8 cellular contexts compared by ENCODE assay signal in genomic region chr1:11908139-11909021, GRCh38. TPM values are rescaled to one million over a fixed set of nuclear protein-coding genes. Genes with fewer than 3 reads are reported as not detected.
DNase-seq lines count a peak whose midpoint lies in the region; ATAC-seq and TF ChIP-seq lines count a peak whose summit lies in the region.

No MANE protein-coding gene starts in this region.

- H3K36me3 ChIP-seq in CD4-positive, alpha-beta memory T cell (ENCODE audit: insufficient read depth, low read length) = no peaks in the 10 kb centered on the region
- no peaks in the 10 kb centered on the region for H3K36me3 ChIP-seq in lower lobe of right lung

- H3K4me1 Mint-ChIP-seq in CD4-positive, alpha-beta memory T cell = peaks cover 16 to 41% (median 25%) of the 10 kb centered on the region in 4 donors
- H3K4me1 Mint-ChIP-seq in activated CD4-positive, alpha-beta memory T cell treated with anti-CD3 and anti-CD28 coated beads, Interleukin-2, amount 10 ng/mL, durations not matched to agents 7 days and 5 days = peaks cover 46% of the 10 kb centered on the region

- TF ChIP-seq CTCF in HL-60 (IDR thresholded peaks at IDR 0.05; ENCODE audit: insufficient read depth, low read length) = no peak
- TF ChIP-seq CTCF in lower lobe of right lung (IDR thresholded peaks at IDR 0.05) = no peak

- peak overlapping the region; percentile 92 to 100 (median 96) for H3K4me3 Mint-ChIP-seq in CD4-positive, alpha-beta memory T cell
- peak overlapping the region; percentile 81 for H3K4me3 Mint-ChIP-seq in activated CD4-positive, alpha-beta memory T cell treated with anti-CD3 and anti-CD28 coated beads, Interleukin-2, amount 10 ng/mL, durations not matched to agents 7 days and 5 days

- intact Hi-C loops in CD4-positive, alpha-beta memory T cell (cut with micrococcal nuclease) = loop anchor here (1.0 to 2.0 kb wide), 6 partner anchors 18 to 636 kb away; partner anchors contain the start of genes CLCN6, KIAA2013, MFN2 and MIIP
- intact Hi-C loops in lower lobe of right lung (cut with DNase I) = no loop called here

- H3K27me3 Mint-ChIP-seq in CD4-positive, alpha-beta memory T cell = peaks cover 1 to 9% of the 10 kb centered on the region in 2 donors
- H3K27me3 Mint-ChIP-seq in activated CD4-positive, alpha-beta memory T cell treated with anti-CD3 and anti-CD28 coated beads, Interleukin-2, amount 10 ng/mL, durations not matched to agents 7 days and 5 days = peaks cover 15% of the 10 kb centered on the region

- peak overlapping the region; percentile 82 to 83 for H3K4me3 ChIP-seq in CD4-positive, alpha-beta memory T cell (ENCODE audit: low read length in 2 of 2)
- peak overlapping the region; percentile 61 for H3K4me3 ChIP-seq in HL-60 (replicated peaks; ENCODE audit: insufficient read depth, low read length)
- H3K4me3 ChIP-seq in lower lobe of right lung = peak overlapping the region; percentile 62

- H3K9me3 ChIP-seq in CD4-positive, alpha-beta memory T cell (ENCODE audit: control insufficient read depth in 1 of 2, low read length in 2 of 2) = no peaks in the 10 kb centered on the region
- H3K9me3 ChIP-seq in lower lobe of right lung = no peaks in the 10 kb centered on the region

- H3K27me3 ChIP-seq in CD4-positive, alpha-beta memory T cell (ENCODE audit: insufficient read depth, low read length) = no peaks in the 10 kb centered on the region
- H3K27me3 ChIP-seq in HL-60 (ENCODE audit: insufficient read depth, poor library complexity, severe bottlenecking) (no peaks in the 10 kb centered on the region), lower lobe of right lung (ENCODE audit: low read depth) (no peaks in the 10 kb centered on the region)

- peaks cover 0 to 37% (median 2%) of the 10 kb centered on the region in 8 donors for H3K9me3 Mint-ChIP-seq in CD4-positive, alpha-beta memory T cell
- no peaks in the 10 kb centered on the region for H3K9me3 Mint-ChIP-seq in activated CD4-positive, alpha-beta memory T cell treated with anti-CD3 and anti-CD28 coated beads, Interleukin-2, amount 10 ng/mL, durations not matched to agents 7 days and 5 days

- DNase-seq in CD4-positive, alpha-beta memory T cell = peak; percentile 85 to 93 (median 93)
- DNase-seq in HL-60 (ENCODE audit: low read depth in 1 of 2, low spot score in 1 of 2) = peak; percentile 89
- DNase-seq in NCI-H82 treated with DMSO at 0.1 percent for 48 hours (lab: John Stamatoyannopoulos, UW; ENCODE audit: unreplicated experiment) = peak; percentile 96
- peak; percentile 90 for DNase-seq in activated CD4-positive, alpha-beta memory T cell treated with anti-CD3 and anti-CD28 coated beads, Interleukin-2, amount 10 ng/mL, durations not matched to agents 7 days and 5 days
- DNase-seq in effector CD4-positive, alpha-beta T cell = peak; percentile 80
- DNase-seq in lower lobe of right lung = peak; percentile 90
- DNase-seq in stimulated activated CD4-positive, alpha-beta T cell treated with anti-CD3 and anti-CD28 coated beads, TNF-alpha, amount 100 ng/mL, for 1 hour (ENCODE audit: low read depth in 3 of 3, low spot score in 1 of 3) = peak; percentile 24 to 63 (median 48)

- ATAC-seq in GM19463 (IDR thresholded peaks at IDR 0.05; ENCODE audit: unreplicated experiment) (peak; percentile 51), lower lobe of right lung (peak; percentile 91 to 93)

- peak overlapping the region; percentile 99 to 100 (median 100) for H3K27ac Mint-ChIP-seq in CD4-positive, alpha-beta memory T cell
- peak overlapping the region; percentile 98 for H3K27ac Mint-ChIP-seq in activated CD4-positive, alpha-beta memory T cell treated with anti-CD3 and anti-CD28 coated beads, Interleukin-2, amount 10 ng/mL, durations not matched to agents 7 days and 5 days

- H3K4me1 ChIP-seq in CD4-positive, alpha-beta memory T cell (ENCODE audit: insufficient read depth, low read length) = peaks cover 28% of the 10 kb centered on the region
- no peaks in the 10 kb centered on the region for H3K4me1 ChIP-seq in lower lobe of right lung

- CTCF ChIA-PET in CD4-positive, alpha-beta memory T cell (lab: Charles Lee; ENCODE audit: partially characterized antibody) = interaction anchor here (0.8 to 1.9 kb wide), 5 partner anchors 9 to 104 kb away, joined by 3 to 11 read pairs (median 3); no protein-coding TSS in a partner anchor
- CTCF ChIA-PET in activated CD4-positive, alpha-beta memory T cell treated with anti-CD3 and anti-CD28 coated beads, Interleukin-2, amount 10 ng/mL, durations not matched to agents 7 days and 5 days (lab: Charles Lee) = interaction anchor here (0.6 to 3.7 kb wide), 18 partner anchors 11 to 258 kb away, joined by 3 to 17 read pairs (median 4); partner anchors contain the start of genes CLCN6, MIIP, MTHFR and PLOD1

- H3K27ac ChIP-seq in CD4-positive, alpha-beta memory T cell (ENCODE audit: low read depth, low read length) = peak overlapping the region; percentile 97
- H3K27ac ChIP-seq in HL-60 (replicated peaks) = peak overlapping the region; percentile 100
- H3K27ac ChIP-seq in lower lobe of right lung = peak overlapping the region; percentile 98

- POLR2A ChIA-PET in CD4-positive, alpha-beta memory T cell (lab: Charles Lee; ENCODE audit: partially characterized antibody) = interaction anchor here (0.5 to 4.4 kb wide), 66 partner anchors 9 to 1478 kb away, joined by 3 to 126 read pairs (median 5); partner anchors contain the start of genes AGTRAP, CENPS, CLCN6 and DHRS3
- POLR2A ChIA-PET in activated CD4-positive, alpha-beta memory T cell treated with anti-CD3 and anti-CD28 coated beads, Interleukin-2, amount 10 ng/mL, durations not matched to agents 7 days and 5 days (lab: Charles Lee) = interaction anchor here (0.6 to 5.3 kb wide), 139 partner anchors 9 to 1841 kb away, joined by 3 to 296 read pairs (median 6); partner anchors contain the start of genes AGTRAP, CLCN6, DHRS3 and EXOSC10

- peaks cover 0 to 14% of the 10 kb centered on the region in 2 donors for H3K36me3 Mint-ChIP-seq in CD4-positive, alpha-beta memory T cell
- peaks cover 5% of the 10 kb centered on the region for H3K36me3 Mint-ChIP-seq in activated CD4-positive, alpha-beta memory T cell treated with anti-CD3 and anti-CD28 coated beads, Interleukin-2, amount 10 ng/mL, durations not matched to agents 7 days and 5 days (ENCODE audit: low read depth)

RNA-seq across cellular contexts. Expression of gene KIAA2013, which starts 17.8 kb away (rescaled TPM):
- total RNA-seq in CD4-positive, alpha-beta memory T cell = 10 to 100 TPM; 34.5 to 34.6 TPM
- 10 to 100 TPM; 28.4 to 52.6 TPM for polyA plus RNA-seq in CD4-positive, alpha-beta memory T cell
- 10 to 100 TPM; 41.5 to 41.9 TPM for total RNA-seq in activated CD4-positive, alpha-beta memory T cell treated with anti-CD3 and anti-CD28 coated beads, Interleukin-2, amount 10 ng/mL, durations not matched to agents 7 days and 5 days
- total RNA-seq in lower lobe of right lung = 46.8 TPM

RNA-seq across cellular contexts. Expression of gene PLOD1, which starts 26.1 kb away (rescaled TPM):
- total RNA-seq in CD4-positive, alpha-beta memory T cell = 1 to 10 TPM; 2.9 to 3.6 TPM
- polyA plus RNA-seq in CD4-positive, alpha-beta memory T cell = 1 to 10 TPM; 2.5 to 2.6 TPM
- 10 to 100 TPM; 15.7 to 16.5 TPM for total RNA-seq in activated CD4-positive, alpha-beta memory T cell treated with anti-CD3 and anti-CD28 coated beads, Interleukin-2, amount 10 ng/mL, durations not matched to agents 7 days and 5 days
- 84.5 TPM for total RNA-seq in lower lobe of right lung

RNA-seq across cellular contexts. Expression of gene NPPB, which starts 49.6 kb away (rescaled TPM):
- not detected for total RNA-seq in CD4-positive, alpha-beta memory T cell
- polyA plus RNA-seq in CD4-positive, alpha-beta memory T cell = not detected
- total RNA-seq in activated CD4-positive, alpha-beta memory T cell treated with anti-CD3 and anti-CD28 coated beads, Interleukin-2, amount 10 ng/mL, durations not matched to agents 7 days and 5 days = not detected
- total RNA-seq in lower lobe of right lung = not detected

Comparison
In these comparisons a context has a peak if more than half of its experiments do, and no peak if none do; other contexts are left out.
1. Peak in every context shown above with its lines: DNase-seq, ATAC-seq, H3K4me3 ChIP-seq and H3K27ac ChIP-seq.